ENCODE assay signal across 19 cellular contexts in genomic region chr1:116762781-116763115, GRCh38. TPM values are rescaled to one million over a fixed set of nuclear protein-coding genes. Genes with fewer than 3 reads are reported as not detected.
DNase-seq lines count a peak whose midpoint lies in the region; ATAC-seq, FAIRE-seq and TF ChIP-seq lines count a peak whose summit lies in the region.
"Had no signal": no experiment of that assay in that cellular context is flagged by ENCODE, and none has a peak within 500 bp of the region (broad histone marks: within the 10 kb centered on the region; RNA-seq: fewer than 3 reads in every experiment).

No MANE protein-coding gene starts in this region.

- no peaks in the 10 kb centered on the region for H3K9me3 Mint-ChIP-seq in activated CD8-positive, alpha-beta T cell treated with anti-CD3 and anti-CD28 coated beads, Interleukin-2, amount 10 ng/mL, durations not matched to agents 7 days and 5 days (ENCODE audit: insufficient read depth)
- no peaks in the 10 kb centered on the region for H3K9me3 Mint-ChIP-seq in stimulated activated effector memory CD8-positive, alpha-beta T cell treated with anti-CD3 and anti-CD28 coated beads, Interleukin-12 subunit alpha, Interleukin-12 subunit beta, amount 100 ng/mL, for 72 hours
- H3K9me3 Mint-ChIP-seq: nephron progenitor cell had no signal

- POLR2A ChIA-PET in activated CD8-positive, alpha-beta T cell treated with anti-CD3 and anti-CD28 coated beads, Interleukin-2, amount 10 ng/mL, durations not matched to agents 7 days and 5 days (lab: Charles Lee), result interaction anchor here (0.8 to 24.5 kb wide), 20 partner anchors 9 to 296 kb away, joined by 3 to 548 read pairs (median 7); partner anchors contain the start of genes CD101, CD2 and TTF2

- intact Hi-C loops in esophagus squamous epithelium (cut with DNase I), result no loop called here

- TF ChIP-seq CTCF in esophagus squamous epithelium (IDR thresholded peaks at IDR 0.05), result no peak

- no peaks in the 10 kb centered on the region for H3K27me3 ChIP-seq in esophagus squamous epithelium
- H3K27me3 ChIP-seq: cardiac muscle cell, tibial nerve had no signal

- H3K27ac Mint-ChIP-seq in activated CD8-positive, alpha-beta T cell treated with anti-CD3 and anti-CD28 coated beads, Interleukin-2, amount 10 ng/mL, durations not matched to agents 7 days and 5 days, result peak overlapping the region; percentile 99
- H3K27ac Mint-ChIP-seq in stimulated activated effector memory CD8-positive, alpha-beta T cell treated with anti-CD3 and anti-CD28 coated beads, Interleukin-12 subunit alpha, Interleukin-12 subunit beta, amount 100 ng/mL, for 72 hours, result peak overlapping the region; percentile 99

- CTCF ChIA-PET in activated CD8-positive, alpha-beta T cell treated with anti-CD3 and anti-CD28 coated beads, Interleukin-2, amount 10 ng/mL, durations not matched to agents 7 days and 5 days (lab: Charles Lee), result interaction anchor here (2.1 to 15.2 kb wide), 8 partner anchors 9 to 117 kb away, joined by 7 to 229 read pairs (median 110); partner anchors contain the start of gene CD2

- H3K27me3 Mint-ChIP-seq in activated CD8-positive, alpha-beta T cell treated with anti-CD3 and anti-CD28 coated beads, Interleukin-2, amount 10 ng/mL, durations not matched to agents 7 days and 5 days (ENCODE audit: low read depth), result no peaks in the 10 kb centered on the region

- 43 to 64% methylated on average over 1 to 3 of the region's 3 CpGs for WGBS in esophagus squamous epithelium, 2 donors

- H3K4me1 ChIP-seq in esophagus squamous epithelium, result peaks cover 0 to 32% (median 0%) of the 10 kb centered on the region in 3 donors

- DNase-seq in activated effector memory CD4-positive, alpha-beta T cell treated with anti-CD3 and anti-CD28 coated beads, Interleukin-2, amount 50 U/mL, for 16 hours, result peak; percentile 74
- no peak for DNase-seq in activated effector memory CD4-positive, alpha-beta T cell treated with Interleukin-2 at 50 U/mL for 16 hours
- peak; percentile 61 for DNase-seq in activated CD8-positive, alpha-beta T cell treated with anti-CD3 and anti-CD28 coated beads, Interleukin-2, amount 10 ng/mL, durations not matched to agents 7 days and 5 days
- no peak for DNase-seq in esophagus squamous epithelium (lab: John Stamatoyannopoulos, UW)
- DNase-seq in stimulated activated effector memory CD8-positive, alpha-beta T cell treated with anti-CD3 and anti-CD28 coated beads, Interleukin-12 subunit alpha, Interleukin-12 subunit beta, amount 100 ng/mL, for 72 hours (ENCODE audit: low spot score in 2 of 2), result peak in 1 of 2 donors; percentile 78
- DNase-seq in GM12891 (ENCODE audit: insufficient read length, low spot score), result no peak
- DNase-seq in effector CD8-positive, alpha-beta T cell (lab: John Stamatoyannopoulos, UW), result no peak
- DNase-seq: glutamatergic neuron, kidney glomerular epithelial cell, NCI-H2081, nephron progenitor cell, SIG-M5 had no signal

- peak overlapping the region in 3 of 4 donors; percentile 26 to 46 (median 39) for H3K27ac ChIP-seq in esophagus squamous epithelium
- H3K27ac ChIP-seq: cardiac muscle cell, epithelial cell of prostate, tibial nerve had no signal

- no peak for FAIRE-seq in GM12891 (lab: Jason Lieb, UNC)

- no peaks in the 10 kb centered on the region for H3K9me3 ChIP-seq in esophagus squamous epithelium

- peaks cover 85% of the 10 kb centered on the region for H3K4me1 Mint-ChIP-seq in activated CD8-positive, alpha-beta T cell treated with anti-CD3 and anti-CD28 coated beads, Interleukin-2, amount 10 ng/mL, durations not matched to agents 7 days and 5 days (ENCODE audit: low read depth)
- peaks cover 86% of the 10 kb centered on the region for H3K4me1 Mint-ChIP-seq in stimulated activated effector memory CD8-positive, alpha-beta T cell treated with anti-CD3 and anti-CD28 coated beads, Interleukin-12 subunit alpha, Interleukin-12 subunit beta, amount 100 ng/mL, for 72 hours

- peak overlapping the region; percentile 79 for H3K4me3 Mint-ChIP-seq in activated CD8-positive, alpha-beta T cell treated with anti-CD3 and anti-CD28 coated beads, Interleukin-2, amount 10 ng/mL, durations not matched to agents 7 days and 5 days
- peak overlapping the region; percentile 93 for H3K4me3 Mint-ChIP-seq in stimulated activated effector memory CD8-positive, alpha-beta T cell treated with anti-CD3 and anti-CD28 coated beads, Interleukin-12 subunit alpha, Interleukin-12 subunit beta, amount 100 ng/mL, for 72 hours
- H3K4me3 Mint-ChIP-seq: nephron progenitor cell had no signal

- H3K36me3 Mint-ChIP-seq in activated CD8-positive, alpha-beta T cell treated with anti-CD3 and anti-CD28 coated beads, Interleukin-2, amount 10 ng/mL, durations not matched to agents 7 days and 5 days (ENCODE audit: low read depth), result peaks cover 97% of the 10 kb centered on the region
- H3K36me3 Mint-ChIP-seq in stimulated activated effector memory CD8-positive, alpha-beta T cell treated with anti-CD3 and anti-CD28 coated beads, Interleukin-12 subunit alpha, Interleukin-12 subunit beta, amount 100 ng/mL, for 72 hours, result peaks cover 100% of the 10 kb centered on the region

- no peaks in the 10 kb centered on the region for H3K36me3 ChIP-seq in esophagus squamous epithelium
- H3K36me3 ChIP-seq: cardiac muscle cell, tibial nerve had no signal

- no peak overlapping the region for H3K4me3 ChIP-seq in esophagus squamous epithelium
- H3K4me3 ChIP-seq: cardiac muscle cell, smooth muscle cell, tibial nerve had no signal

- ATAC-seq in activated CD8-positive, alpha-beta T cell treated with anti-CD3 and anti-CD28 coated beads, Interleukin-2, amount 10 ng/mL, durations not matched to agents 7 days and 5 days, result no peak
- no peak for ATAC-seq in stimulated activated effector memory CD8-positive, alpha-beta T cell treated with anti-CD3 and anti-CD28 coated beads, Interleukin-12 subunit alpha, Interleukin-12 subunit beta, amount 100 ng/mL, for 72 hours
- ATAC-seq in HG03095 (IDR thresholded peaks at IDR 0.05; ENCODE audit: unreplicated experiment), result no peak
- ATAC-seq: HCT116 had no signal

- TF ChIP-seq POLR2A in esophagus squamous epithelium (IDR thresholded peaks at IDR 0.05), result no peak
- no peak for TF ChIP-seq POLR2A in GM12891 (IDR thresholded peaks at IDR 0.05; ENCODE audit: low read depth, low read length)

TF ChIP-seq in GM12891, 5 proteins besides CTCF, POLR2A, EP300 and RAD21:
- no peak for TF ChIP-seq TAF1 (IDR thresholded peaks at IDR 0.05; ENCODE audit: low read depth, low read length)
- TF ChIP-seq POU2F2 (IDR thresholded peaks at IDR 0.05; ENCODE audit: low read depth, low read length), result no peak
- no peak for TF ChIP-seq SPI1 (IDR thresholded peaks at IDR 0.05; ENCODE audit: low read depth, low read length)
- no peak for TF ChIP-seq PAX5 (IDR thresholded peaks at IDR 0.05; ENCODE audit: insufficient read depth, low read length, severe bottlenecking)
- no peak for TF ChIP-seq POLR2AphosphoS5 (IDR thresholded peaks at IDR 0.05; ENCODE audit: low read depth, low read length)

RNA-seq across cellular contexts. Expression of gene CD2, which starts 8.5 kb away (rescaled TPM):
- total RNA-seq in activated CD8-positive, alpha-beta T cell treated with anti-CD3 and anti-CD28 coated beads, Interleukin-2, amount 10 ng/mL, durations not matched to agents 7 days and 5 days, result 100 to 1,000 TPM; 186 to 189 TPM
- total RNA-seq in esophagus squamous epithelium, result 10 to 100 TPM in 1 of 4 donors, 1 to 10 TPM in 3; 2.1 to 14.7 (median 5.1) TPM
- polyA plus RNA-seq in GM12891 (2012; ENCODE audit: low read depth, missing spikeins), result not detected
- total RNA-seq: cardiac muscle cell, M059J, smooth muscle cell had no signal
- polyA plus RNA-seq: cardiac muscle cell, smooth muscle cell had no signal

Comparison
In these comparisons a context has a peak if more than half of its experiments do, and no peak if none do; other contexts are left out.
1. DNase-seq: peak in activated effector memory CD4-positive, alpha-beta T cell treated with anti-CD3 and anti-CD28 coated beads, Interleukin-2, amount 50 U/mL, for 16 hours (single experiment) and activated CD8-positive, alpha-beta T cell treated with anti-CD3 and anti-CD28 coated beads, Interleukin-2, amount 10 ng/mL, durations not matched to agents 7 days and 5 days (single experiment); none in activated effector memory CD4-positive, alpha-beta T cell treated with Interleukin-2 at 50 U/mL for 16 hours (single experiment), esophagus squamous epithelium (single experiment), GM12891 (single experiment) and effector CD8-positive, alpha-beta T cell (single experiment).
2. RNA of gene CD2, which starts 8.5 kb away (total RNA-seq): 186 to 189 TPM in activated CD8-positive, alpha-beta T cell treated with anti-CD3 and anti-CD28 coated beads, Interleukin-2, amount 10 ng/mL, durations not matched to agents 7 days and 5 days; 2.1 to 14.7 TPM in esophagus squamous epithelium; every median in the first group is over 10 times any median in the second.